ENCODE assay signal across 8 cellular contexts in the genomic region with DNA sequence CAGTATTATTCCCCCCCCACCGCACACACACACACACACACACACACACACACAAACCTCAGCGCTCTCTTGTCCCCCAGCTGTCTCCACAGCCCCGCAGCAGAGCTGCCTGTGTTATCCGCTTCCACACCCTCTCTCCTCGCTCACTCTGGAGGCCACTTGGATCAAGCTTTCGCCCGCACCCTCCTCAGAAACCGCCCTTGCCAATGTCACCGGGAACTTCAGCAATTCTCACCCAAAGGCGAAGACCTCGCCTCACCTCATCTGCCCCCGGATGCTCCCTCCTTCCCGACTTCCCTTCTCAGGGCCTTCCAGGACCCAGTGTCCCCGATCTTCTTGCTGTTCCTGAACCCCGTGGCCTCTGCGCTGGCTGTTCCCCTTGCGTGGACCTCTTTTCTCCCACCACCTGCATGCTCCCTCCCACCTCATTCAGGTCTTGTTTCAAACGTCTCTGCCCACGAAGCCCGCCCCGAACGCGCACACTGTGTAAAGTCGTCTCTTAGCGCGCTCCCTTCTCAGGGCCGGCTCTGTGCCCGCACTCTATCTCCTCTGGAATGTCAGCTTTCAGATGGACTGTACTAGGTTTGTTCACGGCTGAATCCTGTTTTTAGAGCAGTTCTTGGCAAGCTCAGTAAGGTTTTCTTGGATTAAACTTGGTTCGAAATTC. TPM values are rescaled to one million over a fixed set of nuclear protein-coding genes. Genes with fewer than 3 reads are reported as not detected.
A peak's percentile ranks its signal among the peaks of the same experiment; 100 is the strongest.
DNase-seq lines count a peak whose midpoint lies in the region; ATAC-seq and TF ChIP-seq lines count a peak whose summit lies in the region.

No MANE protein-coding gene starts in this region.

- DNase-seq in AG09309 (ENCODE audit: low read depth) (no peak), colonic mucosa (peak; percentile 50), naive B cell (peak; percentile 15), DMS53 (lab: John Stamatoyannopoulos, UW) (no peak), body of pancreas (no peak)
- DNase-seq in effector CD8-positive, alpha-beta T cell (lab: John Stamatoyannopoulos, UW) = no peak

- H3K27me3 Mint-ChIP-seq in naive B cell = peaks cover 20 to 33% (median 30%) of the 10 kb centered on the region in 3 donors

- intact Hi-C loops in colonic mucosa (cut with DNase I) = no loop called here
- intact Hi-C loops in body of pancreas (cut with DNase I) = no loop called here

- H3K4me1 Mint-ChIP-seq in naive B cell = peaks cover 31 to 43% (median 38%) of the 10 kb centered on the region in 3 donors

- H3K4me2 ChIP-seq in OCI-LY1 (ENCODE audit: low read length) = peak overlapping the region; percentile 89

- H3K9ac ChIP-seq in OCI-LY1 (ENCODE audit: low read length) = peak overlapping the region; percentile 60
- peak overlapping the region; percentile 56 to 63 for H3K9ac ChIP-seq in colonic mucosa (ENCODE audit: low read depth in 2 of 2, low read length in 2 of 2)

- peaks cover 29% of the 10 kb centered on the region for H3K4me1 ChIP-seq in OCI-LY1 (ENCODE audit: insufficient read depth, low read length, severe bottlenecking)
- peaks cover 5% of the 10 kb centered on the region for H3K4me1 ChIP-seq in colonic mucosa
- H3K4me1 ChIP-seq in body of pancreas = peaks cover 42% of the 10 kb centered on the region

- no peaks in the 10 kb centered on the region for H3K36me3 ChIP-seq in OCI-LY1 (ENCODE audit: insufficient read depth, low read length)
- H3K36me3 ChIP-seq in colonic mucosa = no peaks in the 10 kb centered on the region
- H3K36me3 ChIP-seq in body of pancreas (replicated peaks in 1 of 2; ENCODE audit: insufficient read depth in 1 of 2, low read depth in 2 of 2) = no peaks in the 10 kb centered on the region

- H3K27ac ChIP-seq in OCI-LY1 (ENCODE audit: low read depth, low read length, poor library complexity, severe bottlenecking) = no peak overlapping the region
- H3K27ac ChIP-seq in colonic mucosa = no peak overlapping the region
- no peak overlapping the region for H3K27ac ChIP-seq in body of pancreas

- no peak for TF ChIP-seq POLR2A in body of pancreas (IDR thresholded peaks at IDR 0.05)

- no peaks in the 10 kb centered on the region for H3K79me2 ChIP-seq in OCI-LY1 (ENCODE audit: insufficient read depth, low read length)

- H3K27me3 ChIP-seq in OCI-LY1 (ENCODE audit: insufficient read depth, low read length) = peaks cover 7% of the 10 kb centered on the region; the same call in 1 of the 2 replicates
- no peaks in the 10 kb centered on the region for H3K27me3 ChIP-seq in colonic mucosa
- no peaks in the 10 kb centered on the region for H3K27me3 ChIP-seq in body of pancreas

- H3K4me3 Mint-ChIP-seq in naive B cell = peak overlapping the region; percentile 86 to 98 (median 94)

- no peak overlapping the region for H2AFZ ChIP-seq in OCI-LY1 (ENCODE audit: low read length)

- H3K4me3 ChIP-seq in AG09309 (ENCODE audit: control insufficient read depth, low read depth, low read length) = peak overlapping the region; percentile 44
- H3K4me3 ChIP-seq in OCI-LY1 (ENCODE audit: low read depth, low read length, poor library complexity, severe bottlenecking) = peak overlapping the region; percentile 74
- peak overlapping the region; percentile 47 for H3K4me3 ChIP-seq in colonic mucosa
- no peak overlapping the region for H3K4me3 ChIP-seq in body of pancreas

- TF ChIP-seq CTCF in AG09309 (IDR thresholded peaks at IDR 0.05; ENCODE audit: control insufficient read depth, insufficient read depth, low read depth, low read length, missing control alignments) (no peak), OCI-LY1 (IDR thresholded peaks at IDR 0.05; ENCODE audit: low read length) (no peak), colonic mucosa (IDR thresholded peaks at IDR 0.05) (no peak), body of pancreas (IDR thresholded peaks at IDR 0.05) (no peak)

- no peaks in the 10 kb centered on the region for H3F3A ChIP-seq in OCI-LY1 (ENCODE audit: insufficient read depth, low read length)

- peak overlapping the region; percentile 78 to 100 (median 98) for H3K27ac Mint-ChIP-seq in naive B cell

- H3K9me2 ChIP-seq in OCI-LY1 (ENCODE audit: low read depth, low read length) = no peaks in the 10 kb centered on the region

- ATAC-seq in naive B cell (ENCODE audit: low read depth in 2 of 2) (peak; percentile 14 to 17), GM18868 (IDR thresholded peaks at IDR 0.05; ENCODE audit: unreplicated experiment) (no peak), body of pancreas (no peak)

- 33 to 43% methylated on average over 30 of the region's 30 CpGs for WGBS in body of pancreas, 2 donors

- H3K9me3 ChIP-seq in OCI-LY1 (ENCODE audit: low read length) = no peaks in the 10 kb centered on the region
- no peaks in the 10 kb centered on the region for H3K9me3 ChIP-seq in colonic mucosa
- H3K9me3 ChIP-seq in body of pancreas = no peaks in the 10 kb centered on the region

- H3K36me3 Mint-ChIP-seq in naive B cell = peaks cover 4 to 8% of the 10 kb centered on the region in 2 donors

- no peaks in the 10 kb centered on the region for H4K20me1 ChIP-seq in OCI-LY1 (ENCODE audit: insufficient read depth, low read length)

- peaks cover 0 to 10% (median 4%) of the 10 kb centered on the region in 7 donors for H3K9me3 Mint-ChIP-seq in naive B cell

RNA-seq across cellular contexts. Expression of a gene that starts 0.9 kb away (rescaled TPM):
- 1 to 10 TPM; 6.8 to 8.7 TPM for total RNA-seq in colonic mucosa
- polyA plus RNA-seq in naive B cell (ENCODE audit: low read depth in 6 of 6) = under 1 TPM in 3 of 6 donors, not detected in 3; 0.09 to 0.27 (median 0.24) TPM
- 10 to 100 TPM; 11.5 to 17.9 TPM for total RNA-seq in body of pancreas

RNA-seq across cellular contexts. Expression of a gene that starts 17.2 kb away (rescaled TPM):
- total RNA-seq in colonic mucosa (10 to 100 TPM; 22.2 to 41.1 TPM), body of pancreas (10 to 100 TPM; 12.5 to 15.2 TPM)
- polyA plus RNA-seq in naive B cell (ENCODE audit: low read depth in 6 of 6) = 1 to 10 TPM in 3 of 6 donors, under 1 TPM in 3; 0.40 to 1.6 (median 1.0) TPM

RNA-seq across cellular contexts. Expression of a gene that starts 37.8 kb away (rescaled TPM):
- total RNA-seq in colonic mucosa (1,000 to 10,000 TPM; 1,252 to 1,403 TPM), body of pancreas (1,000 to 10,000 TPM; 1,136 to 1,977 TPM)
- 1,000 to 10,000 TPM; 2,383 to 2,887 (median 2,526) TPM for polyA plus RNA-seq in naive B cell (ENCODE audit: low read depth in 6 of 6)

RNA-seq across cellular contexts. Expression of a gene that starts 55.1 kb away (rescaled TPM):
- total RNA-seq in colonic mucosa (10 to 100 TPM in 1 of 2 donors, 1 to 10 TPM in 1; 9.8 to 13.5 TPM), body of pancreas (10 to 100 TPM; 16.9 to 26.0 TPM)
- 10 to 100 TPM in 5 of 6 donors, 1 to 10 TPM in 1; 6.4 to 35.1 (median 27.7) TPM for polyA plus RNA-seq in naive B cell (ENCODE audit: low read depth in 6 of 6)

RNA-seq across cellular contexts. Expression of a gene that starts 58.5 kb away (rescaled TPM):
- total RNA-seq in colonic mucosa = not detected
- not detected for polyA plus RNA-seq in naive B cell (ENCODE audit: low read depth in 6 of 6)
- not detected for total RNA-seq in body of pancreas

Comparison
In these comparisons a context has a peak if more than half of its experiments do, and no peak if none do; other contexts are left out.
1. DNase-seq: peak in colonic mucosa (single experiment) and naive B cell (single experiment); none in AG09309 (single experiment), effector CD8-positive, alpha-beta T cell (single experiment), DMS53 (single experiment) and body of pancreas (0 of 4).
2. H3K4me3 ChIP-seq: peak in AG09309 (single experiment), OCI-LY1 (single experiment) and colonic mucosa (single experiment); none in body of pancreas (0 of 2).
3. ATAC-seq: peak in naive B cell (2 of 2); none in GM18868 (single experiment) and body of pancreas (single experiment).